In the genomic region with DNA sequence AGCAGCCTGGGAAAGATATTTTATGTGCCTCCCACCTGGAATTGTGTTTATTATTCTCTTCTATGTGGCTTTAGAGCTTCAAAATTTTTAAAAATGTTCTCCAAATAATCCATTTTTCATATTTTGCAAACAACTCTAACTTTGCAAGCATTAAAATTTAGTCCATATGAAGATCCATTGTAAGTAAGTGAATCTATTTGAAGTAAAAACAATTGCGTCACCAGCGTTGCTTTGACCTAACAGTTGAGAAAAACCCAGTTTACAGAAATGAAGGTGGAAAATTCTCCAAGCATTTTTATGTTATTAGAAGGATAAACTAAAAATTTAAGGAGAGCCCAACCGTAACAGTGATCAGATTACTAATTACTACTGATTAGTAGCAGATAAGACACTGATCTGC, we compare ENCODE assay signal across 27 cellular contexts. TPM values are rescaled to one million over a fixed set of nuclear protein-coding genes. Genes with fewer than 3 reads are reported as not detected.
"Had no signal": no experiment of that assay in that cellular context is flagged by ENCODE, and none has a peak within 500 bp of the region (broad histone marks: within the 10 kb centered on the region; RNA-seq: fewer than 3 reads in every experiment).

No MANE protein-coding gene starts in this region.

- H3K27ac ChIP-seq: body of pancreas, gastrocnemius medialis, thoracic aorta, upper lobe of left lung had no signal

- H3K4me1 ChIP-seq: body of pancreas, gastrocnemius medialis, upper lobe of left lung had no signal

- H3K27ac Mint-ChIP-seq: activated CD4-positive, alpha-beta memory T cell treated with anti-CD3 and anti-CD28 coated beads for 36 hours; activated naive CD4-positive, alpha-beta T cell treated with anti-CD3 and anti-CD28 coated beads for 36 hours; activated naive CD8-positive, alpha-beta T cell treated with anti-CD3 and anti-CD28 coated beads, Interleukin-2, amount 10 ng/mL, durations not matched to agents 7 days and 5 days; memory B cell; naive B cell had no signal

- H3K4me3 ChIP-seq: body of pancreas, gastrocnemius medialis, mucosa of descending colon, thoracic aorta, upper lobe of left lung had no signal

- H3K4me1 Mint-ChIP-seq: memory B cell, naive B cell had no signal

- ATAC-seq: body of pancreas, gastrocnemius medialis, left colon, mucosa of descending colon had no signal

- H3K9me3 ChIP-seq: body of pancreas, gastrocnemius medialis, mucosa of descending colon, thoracic aorta, upper lobe of left lung had no signal

- H3K36me3 Mint-ChIP-seq: activated CD4-positive, alpha-beta memory T cell treated with anti-CD3 and anti-CD28 coated beads for 36 hours; activated naive CD8-positive, alpha-beta T cell treated with anti-CD3 and anti-CD28 coated beads, Interleukin-2, amount 10 ng/mL, durations not matched to agents 7 days and 5 days; naive B cell had no signal

- H3K36me3 ChIP-seq: gastrocnemius medialis, thoracic aorta, upper lobe of left lung had no signal

- H3K27me3 ChIP-seq: body of pancreas, gastrocnemius medialis, upper lobe of left lung had no signal

- H3K9me3 Mint-ChIP-seq: activated CD4-positive, alpha-beta memory T cell treated with anti-CD3 and anti-CD28 coated beads for 36 hours; activated naive CD4-positive, alpha-beta T cell treated with anti-CD3 and anti-CD28 coated beads for 36 hours; activated naive CD8-positive, alpha-beta T cell treated with anti-CD3 and anti-CD28 coated beads, Interleukin-2, amount 10 ng/mL, durations not matched to agents 7 days and 5 days had no signal

- DNase-seq: activated CD4-positive, alpha-beta memory T cell treated with anti-CD3 and anti-CD28 coated beads for 36 hours; activated CD4-positive, alpha-beta T cell treated with anti-CD3 and anti-CD28 coated beads for 48 hours; activated naive CD4-positive, alpha-beta T cell treated with anti-CD3 and anti-CD28 coated beads for 36 hours; activated naive CD8-positive, alpha-beta T cell treated with anti-CD3 and anti-CD28 coated beads, Interleukin-2, amount 10 ng/mL, durations not matched to agents 7 days and 5 days; activated T-cell treated with anti-CD3 and anti-CD28 coated beads, Interleukin-2, amount 50 U/mL, for 48 hours; body of pancreas; dermis blood vessel endothelial cell; effector CD8-positive, alpha-beta T cell; gastrocnemius medialis; head of caudate nucleus; hypothalamus; islet precursor cell; left colon; mucosa of descending colon; naive B cell; occipital lobe; stimulated activated CD4-positive, alpha-beta T cell treated with anti-CD3 and anti-CD28 coated beads, Interleukin-4, amount 100 ng/mL, for 24 hours; stimulated activated naive CD4-positive, alpha-beta T cell treated with Interleukin-2 at 50 U/mL for 16 hours; upper lobe of left lung had no signal

- H3K4me3 Mint-ChIP-seq: activated CD4-positive, alpha-beta memory T cell treated with anti-CD3 and anti-CD28 coated beads for 36 hours; activated naive CD4-positive, alpha-beta T cell treated with anti-CD3 and anti-CD28 coated beads for 36 hours; activated naive CD8-positive, alpha-beta T cell treated with anti-CD3 and anti-CD28 coated beads, Interleukin-2, amount 10 ng/mL, durations not matched to agents 7 days and 5 days; memory B cell; naive B cell had no signal

RNA-seq across cellular contexts. Expression of a gene that starts 38.9 kb away (rescaled TPM):
- total RNA-seq: activated CD4-positive, alpha-beta memory T cell treated with anti-CD3 and anti-CD28 coated beads for 36 hours; activated naive CD4-positive, alpha-beta T cell treated with anti-CD3 and anti-CD28 coated beads for 36 hours; activated naive CD8-positive, alpha-beta T cell treated with anti-CD3 and anti-CD28 coated beads, Interleukin-2, amount 10 ng/mL, durations not matched to agents 7 days and 5 days; body of pancreas; cardiac septum; dermis blood vessel endothelial cell; gastrocnemius medialis; left colon; lower leg skin; mucosa of descending colon; occipital lobe; posterior vena cava; T-helper 2 cell treated with Interferon-gamma antibody and Interleukin-4, amounts not matched to agents 100 ng/mL and 5 ng/mL, for 36 hours; thoracic aorta; upper lobe of left lung had no signal
- polyA plus RNA-seq: esophagus, neural cell had no signal
